In the genomic region with DNA sequence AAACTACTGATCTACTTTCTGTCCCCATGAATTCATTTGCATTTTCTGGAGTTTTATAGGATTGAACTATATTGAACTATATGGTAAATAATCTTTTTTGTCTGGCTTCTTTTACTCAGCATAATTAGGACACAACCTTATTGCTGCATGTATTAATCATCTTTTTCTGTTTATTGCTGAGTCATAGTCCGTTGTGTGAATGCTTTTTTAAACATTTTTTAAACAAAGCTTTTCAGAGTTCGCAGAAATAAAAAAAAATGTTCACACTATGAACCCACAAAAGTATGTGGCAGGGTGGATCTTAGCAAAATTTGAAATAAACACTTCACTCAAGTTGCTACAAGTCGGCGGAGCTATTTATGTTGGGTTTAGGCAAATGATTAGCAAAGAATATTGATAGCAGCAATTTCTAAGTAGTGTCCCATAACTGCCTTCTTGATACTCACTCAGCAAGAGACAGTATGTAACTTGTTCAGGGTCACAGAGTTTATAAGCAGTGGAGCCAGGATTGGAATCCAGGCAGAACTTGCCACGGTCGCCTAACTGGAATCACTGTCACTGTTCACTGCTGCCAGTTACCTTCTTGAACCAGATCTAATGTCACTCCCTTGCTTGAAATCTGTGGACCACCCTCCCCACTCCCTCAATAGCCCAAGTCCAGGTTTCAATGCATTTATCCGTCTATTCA, we compare ENCODE assay signal across 2 cellular contexts.
TF ChIP-seq lines count a peak whose summit lies in the region.

No MANE protein-coding gene starts in this region.

TF ChIP-seq in A549, 52 proteins besides CTCF, POLR2A, EP300 and RAD21:
- peak; percentile 92 for TF ChIP-seq MAFK (IDR thresholded peaks at IDR 0.05; ENCODE audit: partially characterized antibody)
- no peak for TF ChIP-seq JUN (IDR thresholded peaks at IDR 0.05)
- no peak for TF ChIP-seq HEYL (CRISPR knock-in tag; IDR thresholded peaks at IDR 0.05)
- TF ChIP-seq, protein P1, sequence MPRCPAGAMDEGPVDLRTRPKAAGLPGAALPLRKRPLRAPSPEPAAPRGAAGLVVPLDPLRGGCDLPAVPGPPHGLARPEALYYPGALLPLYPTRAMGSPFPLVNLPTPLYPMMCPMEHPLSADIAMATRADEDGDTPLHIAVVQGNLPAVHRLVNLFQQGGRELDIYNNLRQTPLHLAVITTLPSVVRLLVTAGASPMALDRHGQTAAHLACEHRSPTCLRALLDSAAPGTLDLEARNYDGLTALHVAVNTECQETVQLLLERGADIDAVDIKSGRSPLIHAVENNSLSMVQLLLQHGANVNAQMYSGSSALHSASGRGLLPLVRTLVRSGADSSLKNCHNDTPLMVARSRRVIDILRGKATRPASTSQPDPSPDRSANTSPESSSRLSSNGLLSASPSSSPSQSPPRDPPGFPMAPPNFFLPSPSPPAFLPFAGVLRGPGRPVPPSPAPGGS (IDR thresholded peaks at IDR 0.05): no peak
- TF ChIP-seq NFE2L2 (conservative IDR thresholded peaks at IDR 0.05; ENCODE audit: low read length): peak; percentile 94

TF ChIP-seq in IMR-90, 13 proteins besides CTCF, POLR2A, EP300 and RAD21:
- TF ChIP-seq SMC3 (IDR thresholded peaks at IDR 0.05; ENCODE audit: low read depth, low read length): no peak
- TF ChIP-seq NFE2L2 (IDR thresholded peaks at IDR 0.05; ENCODE audit: low read depth, low read length): peak; percentile 99
- TF ChIP-seq BHLHE40 (IDR thresholded peaks at IDR 0.05; ENCODE audit: low read depth, low read length): no peak
- no peak for TF ChIP-seq CHD1 (IDR thresholded peaks at IDR 0.05; ENCODE audit: low read depth, low read length)
- no peak for TF ChIP-seq MXI1 (IDR thresholded peaks at IDR 0.05; ENCODE audit: borderline replicate concordance, low read depth, low read length)
- TF ChIP-seq, protein P2, sequence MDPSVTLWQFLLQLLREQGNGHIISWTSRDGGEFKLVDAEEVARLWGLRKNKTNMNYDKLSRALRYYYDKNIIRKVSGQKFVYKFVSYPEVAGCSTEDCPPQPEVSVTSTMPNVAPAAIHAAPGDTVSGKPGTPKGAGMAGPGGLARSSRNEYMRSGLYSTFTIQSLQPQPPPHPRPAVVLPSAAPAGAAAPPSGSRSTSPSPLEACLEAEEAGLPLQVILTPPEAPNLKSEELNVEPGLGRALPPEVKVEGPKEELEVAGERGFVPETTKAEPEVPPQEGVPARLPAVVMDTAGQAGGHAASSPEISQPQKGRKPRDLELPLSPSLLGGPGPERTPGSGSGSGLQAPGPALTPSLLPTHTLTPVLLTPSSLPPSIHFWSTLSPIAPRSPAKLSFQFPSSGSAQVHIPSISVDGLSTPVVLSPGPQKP (IDR thresholded peaks at IDR 0.05; ENCODE audit: borderline replicate concordance, low read depth, low read length): no peak
- no peak for TF ChIP-seq CEBPB (IDR thresholded peaks at IDR 0.05; ENCODE audit: low read depth, low read length)
- no peak for TF ChIP-seq RFX5 (IDR thresholded peaks at IDR 0.05; ENCODE audit: low read depth, low read length)
- no peak for TF ChIP-seq MAZ (IDR thresholded peaks at IDR 0.05; ENCODE audit: borderline replicate concordance, low read depth, low read length)
- TF ChIP-seq FOS (IDR thresholded peaks at IDR 0.05; ENCODE audit: low read depth, low read length): 0 out of 2 replicates have a peak, but pooled peaks have one; percentile 20
- peak; percentile 89 for TF ChIP-seq MAFK (IDR thresholded peaks at IDR 0.05; ENCODE audit: low read depth, low read length)
- TF ChIP-seq, protein P3, sequence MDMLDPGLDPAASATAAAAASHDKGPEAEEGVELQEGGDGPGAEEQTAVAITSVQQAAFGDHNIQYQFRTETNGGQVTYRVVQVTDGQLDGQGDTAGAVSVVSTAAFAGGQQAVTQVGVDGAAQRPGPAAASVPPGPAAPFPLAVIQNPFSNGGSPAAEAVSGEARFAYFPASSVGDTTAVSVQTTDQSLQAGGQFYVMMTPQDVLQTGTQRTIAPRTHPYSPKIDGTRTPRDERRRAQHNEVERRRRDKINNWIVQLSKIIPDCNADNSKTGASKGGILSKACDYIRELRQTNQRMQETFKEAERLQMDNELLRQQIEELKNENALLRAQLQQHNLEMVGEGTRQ (IDR thresholded peaks at IDR 0.05; ENCODE audit: low read depth, low read length): no peak
- TF ChIP-seq RCOR1 (IDR thresholded peaks at IDR 0.05; ENCODE audit: insufficient replicate concordance, low read length): no peak
